Comparison of ENCODE assay signal across 8 cellular contexts in the genomic region with DNA sequence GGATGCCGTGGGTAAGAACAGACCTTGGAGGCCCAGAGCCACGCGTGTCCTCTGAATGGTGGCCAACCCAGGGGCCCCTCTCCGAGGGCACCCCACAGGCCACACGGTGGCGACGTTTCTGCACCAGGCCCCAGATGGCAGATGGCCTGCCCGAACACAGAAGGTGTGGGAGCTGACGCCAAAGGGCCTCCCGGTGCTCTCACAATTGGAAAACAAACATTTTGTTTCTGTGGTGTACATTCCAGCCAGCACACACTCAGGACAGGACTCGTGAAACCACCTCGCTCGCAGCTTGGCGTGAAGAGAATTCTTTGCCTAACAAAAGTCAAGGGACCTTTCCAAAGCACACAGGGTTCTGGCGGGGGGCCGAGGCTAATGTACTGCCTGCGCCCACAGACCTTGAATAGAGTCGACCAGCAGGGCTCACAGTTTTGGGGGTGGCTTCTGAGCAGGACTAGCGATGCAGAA.
DNase-seq lines count a peak whose midpoint lies in the region; ATAC-seq and TF ChIP-seq lines count a peak whose summit lies in the region.

No MANE protein-coding gene starts in this region.

- TF ChIP-seq CTCF in fibroblast of the aortic adventitia (IDR thresholded peaks at IDR 0.05; ENCODE audit: insufficient read depth, low read length), result peak; percentile 31

- H3K36me3 Mint-ChIP-seq in activated CD4-positive, alpha-beta memory T cell treated with anti-CD3 and anti-CD28 coated beads, Interleukin-2, amount 10 ng/mL, durations not matched to agents 7 days and 5 days (ENCODE audit: low read depth), result peaks cover 27% of the 10 kb centered on the region

- no peak overlapping the region for H3K27ac Mint-ChIP-seq in activated CD4-positive, alpha-beta memory T cell treated with anti-CD3 and anti-CD28 coated beads, Interleukin-2, amount 10 ng/mL, durations not matched to agents 7 days and 5 days

- no peaks in the 10 kb centered on the region for H3K27me3 Mint-ChIP-seq in activated CD4-positive, alpha-beta memory T cell treated with anti-CD3 and anti-CD28 coated beads, Interleukin-2, amount 10 ng/mL, durations not matched to agents 7 days and 5 days

- no peak overlapping the region for H3K4me3 ChIP-seq in fibroblast of the aortic adventitia (ENCODE audit: low read depth, low read length)
- H3K4me3 ChIP-seq in skin epidermis, result no peak overlapping the region

- ATAC-seq in HG02610 (IDR thresholded peaks at IDR 0.05; ENCODE audit: unreplicated experiment) (no peak), GM18909 (IDR thresholded peaks at IDR 0.05; ENCODE audit: poor library complexity, unreplicated experiment) (no peak)

- peaks cover 46% of the 10 kb centered on the region for H3K4me1 Mint-ChIP-seq in activated CD4-positive, alpha-beta memory T cell treated with anti-CD3 and anti-CD28 coated beads, Interleukin-2, amount 10 ng/mL, durations not matched to agents 7 days and 5 days

- CTCF ChIA-PET in activated CD4-positive, alpha-beta memory T cell treated with anti-CD3 and anti-CD28 coated beads, Interleukin-2, amount 10 ng/mL, durations not matched to agents 7 days and 5 days (lab: Charles Lee), result interaction anchor here (0.8 to 8.0 kb wide), 8 partner anchors 15 to 113 kb away, joined by 3 to 59 read pairs (median 5); no protein-coding TSS in a partner anchor

- H3K4me3 Mint-ChIP-seq in activated CD4-positive, alpha-beta memory T cell treated with anti-CD3 and anti-CD28 coated beads, Interleukin-2, amount 10 ng/mL, durations not matched to agents 7 days and 5 days, result no peak overlapping the region

- POLR2A ChIA-PET in activated CD4-positive, alpha-beta memory T cell treated with anti-CD3 and anti-CD28 coated beads, Interleukin-2, amount 10 ng/mL, durations not matched to agents 7 days and 5 days (lab: Charles Lee), result interaction anchor here (0.6 to 1.2 kb wide), 2 partner anchors 86 to 91 kb away, joined by 3 read pairs; no protein-coding TSS in a partner anchor

- H3K9me3 Mint-ChIP-seq in activated CD4-positive, alpha-beta memory T cell treated with anti-CD3 and anti-CD28 coated beads, Interleukin-2, amount 10 ng/mL, durations not matched to agents 7 days and 5 days, result peaks cover 4% of the 10 kb centered on the region

- peak overlapping the region in 20 of 21 experiments; percentile 40 to 85 (median 73) for H3K27ac ChIP-seq in skin epidermis

- peak; percentile 78 for DNase-seq in activated effector memory CD4-positive, alpha-beta T cell treated with anti-CD3 and anti-CD28 coated beads, Interleukin-2, amount 50 U/mL, for 16 hours
- DNase-seq in activated effector memory CD4-positive, alpha-beta T cell treated with Interleukin-2 at 50 U/mL for 16 hours, result no peak
- DNase-seq in activated CD4-positive, alpha-beta memory T cell treated with anti-CD3 and anti-CD28 coated beads, Interleukin-2, amount 10 ng/mL, durations not matched to agents 7 days and 5 days, result peak; percentile 45
- no peak for DNase-seq in fibroblast of the aortic adventitia (ENCODE audit: low read depth)
- no peak for DNase-seq in central memory CD4-positive, alpha-beta T cell

Comparison
In these comparisons a context has a peak if more than half of its experiments do, and no peak if none do; other contexts are left out.
1. DNase-seq: peak in activated effector memory CD4-positive, alpha-beta T cell treated with anti-CD3 and anti-CD28 coated beads, Interleukin-2, amount 50 U/mL, for 16 hours (single experiment) and activated CD4-positive, alpha-beta memory T cell treated with anti-CD3 and anti-CD28 coated beads, Interleukin-2, amount 10 ng/mL, durations not matched to agents 7 days and 5 days (single experiment); none in activated effector memory CD4-positive, alpha-beta T cell treated with Interleukin-2 at 50 U/mL for 16 hours (single experiment), fibroblast of the aortic adventitia (single experiment) and central memory CD4-positive, alpha-beta T cell (single experiment).